Comparison of ENCODE assay signal across 8 cellular contexts in genomic region chr2:11863513-11864328, GRCh38.
A peak's percentile ranks its signal among the peaks of the same experiment; 100 is the strongest.
DNase-seq lines count a peak whose midpoint lies in the region; ATAC-seq, FAIRE-seq and TF ChIP-seq lines count a peak whose summit lies in the region.

No MANE protein-coding gene starts in this region.

- H3K27ac ChIP-seq in cingulate gyrus (ENCODE audit: low read depth, low read length) = peak overlapping the region; percentile 12
- no peak overlapping the region for H3K27ac ChIP-seq in HepG2 (ENCODE audit: extremely low read length, insufficient read depth, low read length)

- peak; percentile 77 for TF ChIP-seq RAD21 in HepG2 (CRISPR knock-in tag; IDR thresholded peaks at IDR 0.05)

- H3K27me3 ChIP-seq in HepG2 (ENCODE audit: control insufficient read depth in 1 of 2, insufficient read depth in 2 of 2, low read length in 2 of 2) = peaks cover 0 to 20% of the 10 kb centered on the region in 2 experiments; a peak in 2 of 5 replicates

- no peak overlapping the region for H3K9ac ChIP-seq in HepG2 (ENCODE audit: insufficient read depth, low read depth, low read length)

- no peak overlapping the region for H3K27ac Mint-ChIP-seq in activated CD4-positive, alpha-beta T cell treated with anti-CD3 and anti-CD28 coated beads for 36 hours

- CTCF ChIA-PET in activated CD4-positive, alpha-beta T cell treated with anti-CD3 and anti-CD28 coated beads for 36 hours (lab: Charles Lee) = interaction anchor here (0.6 to 1.4 kb wide), 11 partner anchors 9 to 1102 kb away, joined by 3 to 8 read pairs (median 3); no protein-coding TSS in a partner anchor
- CTCF ChIA-PET in HepG2 (lab: Yijun Ruan, JAX; ENCODE audit: low intra/inter-chr PET ratio, low total read pairs) = interaction anchor here (0.7 to 0.9 kb wide), 4 partner anchors 34 to 1143 kb away, joined by 3 to 5 read pairs (median 3); no protein-coding TSS in a partner anchor

- peak; percentile 49 for ATAC-seq in activated CD4-positive, alpha-beta T cell treated with anti-CD3 and anti-CD28 coated beads for 36 hours
- ATAC-seq in HepG2 (peak; percentile 96), HG02973 (IDR thresholded peaks at IDR 0.05; ENCODE audit: unreplicated experiment) (no peak)

- peaks cover 29% of the 10 kb centered on the region for H3K4me1 Mint-ChIP-seq in activated CD4-positive, alpha-beta T cell treated with anti-CD3 and anti-CD28 coated beads for 36 hours

- intact Hi-C loops in activated CD4-positive, alpha-beta T cell treated with anti-CD3 and anti-CD28 coated beads for 36 hours (cut with DNase I, micrococcal nuclease) = loop anchor here (1.0 to 10.0 kb wide), 9 partner anchors 33 to 1144 kb away; partner anchors contain the start of gene TRIB2 (in 2 of the 2)
- intact Hi-C loops in HepG2 (cut with micrococcal nuclease; ENCODE audit: unreplicated experiment) = loop anchor here (1.0 kb wide), 5 partner anchors 33 to 1144 kb away; no protein-coding TSS in a partner anchor

- peaks cover 10% of the 10 kb centered on the region for H3K9me3 ChIP-seq in HepG2 (ENCODE audit: low read length)

- no peak overlapping the region for H2AFZ ChIP-seq in HepG2 (ENCODE audit: low read length)

- peak; percentile 43 for DNase-seq in G401 (ENCODE audit: low spot score)
- peak; percentile 84 for DNase-seq in HCEC 1CT
- DNase-seq in NCI-H187 (lab: John Stamatoyannopoulos, UW) = peak; percentile 45 to 52
- DNase-seq in activated CD4-positive, alpha-beta T cell treated with anti-CD3 and anti-CD28 coated beads for 36 hours = peak; percentile 80
- peak; percentile 86 for DNase-seq in HepG2 (ENCODE audit: low spot score)
- peak; percentile 26 to 56 (median 41) for DNase-seq in stimulated activated CD4-positive, alpha-beta T cell treated with anti-CD3 and anti-CD28 coated beads, TNF-alpha, amount 100 ng/mL, for 1 hour (ENCODE audit: low read depth in 3 of 3, low spot score in 1 of 3)

- in situ Hi-C loops in G401 (cut with HindIII; ENCODE audit: low sequenced_read_pairs) = no loop called here
- in situ Hi-C loops in HepG2 (cut with HindIII; ENCODE audit: extremely low pct_ligation_motif_present, low pct_unique_long_range_greater_than_20kb) = no loop called here

- peak overlapping the region; percentile 25; the same call in 1 of the 2 replicates for H3K4me2 ChIP-seq in HepG2 (ENCODE audit: low read depth, low read length)

- no peaks in the 10 kb centered on the region for H4K20me1 ChIP-seq in HepG2 (ENCODE audit: insufficient read depth, low read length)

- BruUV-seq in HepG2 (replicated peaks; lab: Mats Ljungman, UMichigan) = no TSS peak

- peak; percentile 97 for TF ChIP-seq CTCF in HepG2 (CRISPR knock-in tag; IDR thresholded peaks at IDR 0.05)

- no peaks in the 10 kb centered on the region for H3K36me3 ChIP-seq in HepG2 (replicated peaks in 1 of 2; ENCODE audit: control insufficient read depth in 1 of 2, insufficient read depth in 2 of 2, low read length in 2 of 2)

- POLR2A ChIA-PET in activated CD4-positive, alpha-beta T cell treated with anti-CD3 and anti-CD28 coated beads for 36 hours (lab: Charles Lee) = interaction anchor here (0.5 kb wide), 1 partner anchor 46 kb away, joined by 5 read pairs; no protein-coding TSS in a partner anchor
- POLR2A ChIA-PET in HepG2 (lab: Yijun Ruan, JAX) = interaction anchor here (0.9 kb wide), 1 partner anchor 9 kb away, joined by 6 read pairs; no protein-coding TSS in a partner anchor

- H3K4me3 ChIP-seq in HepG2 (replicated peaks in 1 of 3; ENCODE audit: insufficient read depth in 1 of 3, low read depth in 2 of 3, low read length in 3 of 3) = no peak overlapping the region

- no peaks in the 10 kb centered on the region for H3K79me2 ChIP-seq in HepG2 (ENCODE audit: insufficient read depth, low read length)

- peaks cover 4% of the 10 kb centered on the region for H3K9me3 Mint-ChIP-seq in activated CD4-positive, alpha-beta T cell treated with anti-CD3 and anti-CD28 coated beads for 36 hours (ENCODE audit: low read depth)

- H3K4me1 ChIP-seq in HepG2 (ENCODE audit: insufficient read depth, low read length) = peaks cover 15% of the 10 kb centered on the region; the same call in 1 of the 2 replicates

- H3K27me3 Mint-ChIP-seq in activated CD4-positive, alpha-beta T cell treated with anti-CD3 and anti-CD28 coated beads for 36 hours = peaks cover 13% of the 10 kb centered on the region

- H3K4me3 Mint-ChIP-seq in activated CD4-positive, alpha-beta T cell treated with anti-CD3 and anti-CD28 coated beads for 36 hours = peak overlapping the region; percentile 11

- TF ChIP-seq EP300 in HepG2 (IDR thresholded peaks at IDR 0.05; ENCODE audit: low read depth in 2 of 2, low read length in 2 of 2) (no peak), HepG2 (CRISPR knock-in tag; IDR thresholded peaks at IDR 0.05; ENCODE audit: borderline replicate concordance) (no peak)

- peak; percentile 93 for FAIRE-seq in HepG2 (lab: Jason Lieb, UNC)

- H3K36me3 Mint-ChIP-seq in activated CD4-positive, alpha-beta T cell treated with anti-CD3 and anti-CD28 coated beads for 36 hours (ENCODE audit: low read depth) = peaks cover 3% of the 10 kb centered on the region

- TF ChIP-seq POLR2A in HepG2 (IDR thresholded peaks at IDR 0.05; ENCODE audit: insufficient read depth in 1 of 2, low read depth in 2 of 2, low read length in 2 of 2) = no peak

- 14% methylated on average over 11 of the region's 12 CpGs for WGBS in HepG2 (ENCODE audit: low lambda C conversion rate)

TF ChIP-seq in HepG2, 621 proteins besides CTCF, POLR2A, EP300 and RAD21 (continues in another document):
- TF ChIP-seq DDIT3 (CRISPR knock-in tag; IDR thresholded peaks at IDR 0.05) (no peak), ZNF780A (CRISPR knock-in tag; IDR thresholded peaks at IDR 0.05) (no peak), ZNF501 (CRISPR knock-in tag; IDR thresholded peaks at IDR 0.05) (peak; percentile 86), DMAP1 (CRISPR knock-in tag; IDR thresholded peaks at IDR 0.05) (0 out of 2 replicates have a peak, but pooled peaks have one; percentile 21), ZFP37 (CRISPR knock-in tag; IDR thresholded peaks at IDR 0.05; ENCODE audit: borderline replicate concordance) (no peak), ZNF24 (IDR thresholded peaks at IDR 0.05) (no peak), IKZF4 (CRISPR knock-in tag; IDR thresholded peaks at IDR 0.05; ENCODE audit: borderline replicate concordance, low read depth, not compliant biosample characterization) (no peak), ZBED4 (CRISPR knock-in tag; IDR thresholded peaks at IDR 0.05; ENCODE audit: borderline replicate concordance) (0 out of 2 replicates have a peak, but pooled peaks have one; percentile 30), ZBTB20 (CRISPR knock-in tag; IDR thresholded peaks at IDR 0.05; ENCODE audit: borderline replicate concordance, low read depth) (peak; percentile 57; the same call in 1 of the 2 replicates), PBX3 (CRISPR knock-in tag; IDR thresholded peaks at IDR 0.05; ENCODE audit: borderline replicate concordance) (no peak), ERF (CRISPR knock-in tag; IDR thresholded peaks at IDR 0.05) (0 out of 2 replicates have a peak, but pooled peaks have one; percentile 26), ZNF362 (CRISPR knock-in tag; IDR thresholded peaks at IDR 0.05; ENCODE audit: borderline replicate concordance) (peak; percentile 61; the same call in 1 of the 2 replicates), NPAS2 (CRISPR knock-in tag; IDR thresholded peaks at IDR 0.05; ENCODE audit: borderline replicate concordance) (no peak)
